In the genomic region with DNA sequence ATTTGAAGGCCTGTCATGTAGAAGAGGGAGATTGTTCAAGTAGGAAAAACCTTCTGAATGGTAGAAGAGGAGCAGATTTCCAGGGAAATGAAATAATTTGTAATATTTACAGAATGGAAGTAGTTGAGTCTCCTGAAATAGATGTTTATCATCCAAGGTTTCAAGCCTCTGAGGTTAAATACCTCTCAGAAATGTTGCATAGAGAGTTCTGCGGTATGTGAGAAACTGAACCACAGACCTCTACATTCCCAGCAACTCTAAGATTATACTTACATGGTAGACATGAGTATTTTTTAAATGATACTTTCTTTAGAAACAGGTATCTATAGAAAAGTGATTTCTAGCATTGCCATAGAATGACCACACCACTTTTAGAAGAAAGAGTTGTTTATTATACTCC, we compare ENCODE assay signal across 1 cellular context.
TF ChIP-seq lines count a peak whose summit lies in the region.

No MANE protein-coding gene starts in this region.

TF ChIP-seq in HCT116, 20 proteins besides CTCF, POLR2A, EP300 and RAD21 (continued from another document):
- TF ChIP-seq YY1 (IDR thresholded peaks at IDR 0.05; ENCODE audit: extremely low read depth, insufficient replicate concordance, low read depth, low read length), result no peak
- TF ChIP-seq JUND (IDR thresholded peaks at IDR 0.05), result no peak
- TF ChIP-seq POLR2AphosphoS5 (IDR thresholded peaks at IDR 0.05; ENCODE audit: low read depth, low read length), result no peak
- no peak for TF ChIP-seq ZFX (IDR thresholded peaks at IDR 0.05)
- no peak for TF ChIP-seq EGR1 (IDR thresholded peaks at IDR 0.05; ENCODE audit: low read depth)
- TF ChIP-seq ATF3 (IDR thresholded peaks at IDR 0.05), result no peak
- TF ChIP-seq SRF (IDR thresholded peaks at IDR 0.05; ENCODE audit: low read depth), result no peak
- no peak for TF ChIP-seq ELF1 (IDR thresholded peaks at IDR 0.05; ENCODE audit: borderline replicate concordance, low read depth)
- TF ChIP-seq CEBPB (IDR thresholded peaks at IDR 0.05; ENCODE audit: low read depth), result no peak
- TF ChIP-seq SP1 (IDR thresholded peaks at IDR 0.05; ENCODE audit: low read depth), result no peak
- TF ChIP-seq EZH2phosphoT487 (IDR thresholded peaks at IDR 0.05; ENCODE audit: borderline replicate concordance), result no peak
- TF ChIP-seq CBX3 (IDR thresholded peaks at IDR 0.05; ENCODE audit: low read depth), result no peak
- TF ChIP-seq TCF7L2 (IDR thresholded peaks at IDR 0.05; ENCODE audit: borderline replicate concordance, extremely low read depth, insufficient read depth, insufficient read length), result no peak
